1 cellular context compared by ENCODE assay signal in genomic region chr16:23013484-23013883, GRCh38.
TF ChIP-seq lines count a peak whose summit lies in the region.

No MANE protein-coding gene starts in this region.

TF ChIP-seq in IMR-90, 13 proteins besides CTCF, POLR2A, EP300 and RAD21 (continued from another document):
- no peak for TF ChIP-seq USF2 (IDR thresholded peaks at IDR 0.05; ENCODE audit: low read depth, low read length)
- no peak for TF ChIP-seq MXI1 (IDR thresholded peaks at IDR 0.05; ENCODE audit: borderline replicate concordance, low read depth, low read length)
- TF ChIP-seq RCOR1 (IDR thresholded peaks at IDR 0.05; ENCODE audit: insufficient replicate concordance, low read length), result no peak
- TF ChIP-seq CHD1 (IDR thresholded peaks at IDR 0.05; ENCODE audit: low read depth, low read length), result no peak
- no peak for TF ChIP-seq MAFK (IDR thresholded peaks at IDR 0.05; ENCODE audit: low read depth, low read length)
- TF ChIP-seq MAZ (IDR thresholded peaks at IDR 0.05; ENCODE audit: borderline replicate concordance, low read depth, low read length), result no peak
- TF ChIP-seq BHLHE40 (IDR thresholded peaks at IDR 0.05; ENCODE audit: low read depth, low read length), result no peak
- TF ChIP-seq NFE2L2 (IDR thresholded peaks at IDR 0.05; ENCODE audit: low read depth, low read length), result no peak
- TF ChIP-seq SMC3 (IDR thresholded peaks at IDR 0.05; ENCODE audit: low read depth, low read length), result no peak
TF ChIP-seq in IMR-90: peak in this region for 0.
